In genomic region chr1:202798260-202798659, GRCh38 we compare ENCODE assay signal across 18 cellular contexts. TPM values are rescaled to one million over a fixed set of nuclear protein-coding genes. Genes with fewer than 3 reads are reported as not detected.
"Had no signal": no experiment of that assay in that cellular context is flagged by ENCODE, and none has a peak within 500 bp of the region (broad histone marks: within the 10 kb centered on the region; RNA-seq: fewer than 3 reads in every experiment).

No MANE protein-coding gene starts in this region.

- H3K4me2 ChIP-seq: hepatocyte had no signal

- FAIRE-seq: kidney, pancreas, TTC549 had no signal

- ATAC-seq: naive thymus-derived CD8-positive, alpha-beta T cell; pancreas had no signal

- H3K36me3 ChIP-seq: colonic mucosa, left ventricle myocardium inferior, pancreas, sigmoid colon, thoracic aorta had no signal

- H3K9me3 ChIP-seq: colonic mucosa, esophagus squamous epithelium, left ventricle myocardium inferior, pancreas, sigmoid colon, stomach, thoracic aorta had no signal

- H2AFZ ChIP-seq: hepatocyte had no signal

- H3K27me3 ChIP-seq: colonic mucosa, esophagus squamous epithelium, hepatocyte, pancreas, sigmoid colon, stomach had no signal

- H3K27ac ChIP-seq: colonic mucosa, esophagus squamous epithelium, hepatocyte, left ventricle myocardium inferior, pancreas, sigmoid colon, stomach, thoracic aorta had no signal

- H3K9me3 Mint-ChIP-seq: naive thymus-derived CD8-positive, alpha-beta T cell had no signal

- H3K4me3 Mint-ChIP-seq: naive thymus-derived CD8-positive, alpha-beta T cell had no signal

- DNase-seq: activated CD4-positive, CD25-positive, alpha-beta regulatory T cell; activated effector memory CD4-positive, alpha-beta T cell treated with Interleukin-2 at 50 U/mL for 16 hours; activated naive CD4-positive, alpha-beta T cell treated with anti-CD3 and anti-CD28 coated beads, Interleukin-2, amount 50 U/mL, for 16 hours; colonic mucosa; esophagus squamous epithelium; kidney; left ventricle myocardium inferior; mesenchymal stem cell; naive thymus-derived CD8-positive, alpha-beta T cell; pancreas; sigmoid colon; stimulated activated CD4-positive, alpha-beta T cell treated with anti-CD3 and anti-CD28 coated beads, Interleukin-1b, Interleukin-23, amount 100 ng/mL, for 48 hours; stomach; T-helper 2 cell had no signal

- H3K27me3 Mint-ChIP-seq: naive thymus-derived CD8-positive, alpha-beta T cell had no signal

- H3K4me3 ChIP-seq: colonic mucosa, esophagus squamous epithelium, hepatocyte, left ventricle myocardium inferior, pancreas, sigmoid colon, stomach, thoracic aorta had no signal

RNA-seq across cellular contexts. Expression of gene PCAT6, which starts 12.5 kb away (rescaled TPM):
- total RNA-seq: fibroblast of villous mesenchyme, sigmoid colon, stomach, thoracic aorta had no signal
